Comparison of ENCODE assay signal across 1 cellular context in the genomic region with DNA sequence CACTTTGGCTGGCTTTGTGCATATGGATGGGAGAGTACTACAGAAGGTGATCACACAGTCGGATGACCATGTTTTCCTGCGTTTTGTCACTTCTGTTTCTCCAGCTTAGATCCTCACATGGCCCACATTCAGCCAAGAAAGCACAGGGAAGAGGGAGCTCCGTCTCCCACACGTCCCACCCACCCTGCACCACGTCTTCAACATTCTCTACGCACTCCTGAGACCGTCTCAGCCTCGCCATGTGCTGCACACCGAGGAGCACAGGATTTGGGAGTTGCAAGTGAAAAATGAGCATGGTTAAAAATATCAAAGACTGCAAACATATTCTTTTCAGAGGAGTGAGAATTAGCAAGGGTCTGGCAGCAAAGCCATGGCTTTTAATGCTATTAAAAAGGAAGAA.
TF ChIP-seq lines count a peak whose summit lies in the region.

No MANE protein-coding gene starts in this region.

TF ChIP-seq in GM23338, 12 proteins besides CTCF, POLR2A, EP300 and RAD21 (continued from another document):
- TF ChIP-seq, protein P1, sequence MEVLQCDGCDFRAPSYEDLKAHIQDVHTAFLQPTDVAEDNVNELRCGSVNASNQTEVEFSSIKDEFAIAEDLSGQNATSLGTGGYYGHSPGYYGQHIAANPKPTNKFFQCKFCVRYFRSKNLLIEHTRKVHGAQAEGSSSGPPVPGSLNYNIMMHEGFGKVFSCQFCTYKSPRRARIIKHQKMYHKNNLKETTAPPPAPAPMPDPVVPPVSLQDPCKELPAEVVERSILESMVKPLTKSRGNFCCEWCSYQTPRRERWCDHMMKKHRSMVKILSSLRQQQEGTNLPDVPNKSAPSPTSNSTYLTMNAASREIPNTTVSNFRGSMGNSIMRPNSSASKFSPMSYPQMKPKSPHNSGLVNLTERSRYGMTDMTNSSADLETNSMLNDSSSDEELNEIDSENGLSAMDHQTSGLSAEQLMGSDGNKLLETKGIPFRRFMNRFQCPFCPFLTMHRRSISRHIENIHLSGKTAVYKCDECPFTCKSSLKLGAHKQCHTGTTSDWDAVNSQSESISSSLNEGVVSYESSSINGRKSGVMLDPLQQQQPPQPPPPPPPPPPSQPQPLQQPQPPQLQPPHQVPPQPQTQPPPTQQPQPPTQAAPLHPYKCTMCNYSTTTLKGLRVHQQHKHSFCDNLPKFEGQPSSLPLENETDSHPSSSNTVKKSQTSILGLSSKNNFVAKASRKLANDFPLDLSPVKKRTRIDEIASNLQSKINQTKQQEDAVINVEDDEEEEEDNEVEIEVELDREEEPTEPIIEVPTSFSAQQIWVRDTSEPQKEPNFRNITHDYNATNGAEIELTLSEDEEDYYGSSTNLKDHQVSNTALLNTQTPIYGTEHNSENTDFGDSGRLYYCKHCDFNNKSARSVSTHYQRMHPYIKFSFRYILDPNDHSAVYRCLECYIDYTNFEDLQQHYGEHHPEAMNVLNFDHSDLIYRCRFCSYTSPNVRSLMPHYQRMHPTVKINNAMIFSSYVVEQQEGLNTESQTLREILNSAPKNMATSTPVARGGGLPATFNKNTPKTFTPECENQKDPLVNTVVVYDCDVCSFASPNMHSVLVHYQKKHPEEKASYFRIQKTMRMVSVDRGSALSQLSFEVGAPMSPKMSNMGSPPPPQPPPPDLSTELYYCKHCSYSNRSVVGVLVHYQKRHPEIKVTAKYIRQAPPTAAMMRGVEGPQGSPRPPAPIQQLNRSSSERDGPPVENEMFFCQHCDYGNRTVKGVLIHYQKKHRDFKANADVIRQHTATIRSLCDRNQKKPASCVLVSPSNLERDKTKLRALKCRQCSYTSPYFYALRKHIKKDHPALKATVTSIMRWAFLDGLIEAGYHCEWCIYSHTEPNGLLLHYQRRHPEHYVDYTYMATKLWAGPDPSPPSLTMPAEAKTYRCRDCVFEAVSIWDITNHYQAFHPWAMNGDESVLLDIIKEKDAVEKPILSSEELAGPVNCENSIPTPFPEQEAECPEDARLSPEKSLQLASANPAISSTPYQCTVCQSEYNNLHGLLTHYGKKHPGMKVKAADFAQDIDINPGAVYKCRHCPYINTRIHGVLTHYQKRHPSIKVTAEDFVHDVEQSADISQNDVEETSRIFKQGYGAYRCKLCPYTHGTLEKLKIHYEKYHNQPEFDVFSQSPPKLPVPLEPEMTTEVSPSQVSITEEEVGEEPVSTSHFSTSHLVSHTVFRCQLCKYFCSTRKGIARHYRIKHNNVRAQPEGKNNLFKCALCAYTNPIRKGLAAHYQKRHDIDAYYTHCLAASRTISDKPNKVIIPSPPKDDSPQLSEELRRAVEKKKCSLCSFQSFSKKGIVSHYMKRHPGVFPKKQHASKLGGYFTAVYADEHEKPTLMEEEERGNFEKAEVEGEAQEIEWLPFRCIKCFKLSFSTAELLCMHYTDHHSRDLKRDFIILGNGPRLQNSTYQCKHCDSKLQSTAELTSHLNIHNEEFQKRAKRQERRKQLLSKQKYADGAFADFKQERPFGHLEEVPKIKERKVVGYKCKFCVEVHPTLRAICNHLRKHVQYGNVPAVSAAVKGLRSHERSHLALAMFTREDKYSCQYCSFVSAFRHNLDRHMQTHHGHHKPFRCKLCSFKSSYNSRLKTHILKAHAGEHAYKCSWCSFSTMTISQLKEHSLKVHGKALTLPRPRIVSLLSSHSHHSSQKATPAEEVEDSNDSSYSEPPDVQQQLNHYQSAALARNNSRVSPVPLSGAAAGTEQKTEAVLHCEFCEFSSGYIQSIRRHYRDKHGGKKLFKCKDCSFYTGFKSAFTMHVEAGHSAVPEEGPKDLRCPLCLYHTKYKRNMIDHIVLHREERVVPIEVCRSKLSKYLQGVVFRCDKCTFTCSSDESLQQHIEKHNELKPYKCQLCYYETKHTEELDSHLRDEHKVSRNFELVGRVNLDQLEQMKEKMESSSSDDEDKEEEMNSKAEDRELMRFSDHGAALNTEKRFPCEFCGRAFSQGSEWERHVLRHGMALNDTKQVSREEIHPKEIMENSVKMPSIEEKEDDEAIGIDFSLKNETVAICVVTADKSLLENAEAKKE (CRISPR knock-in tag; IDR thresholded peaks at IDR 0.05): no peak
- TF ChIP-seq ZNF331 (CRISPR knock-in tag; IDR thresholded peaks at IDR 0.05; ENCODE audit: low read depth): no peak
- no peak for TF ChIP-seq JUNB (IDR thresholded peaks at IDR 0.05; ENCODE audit: unreplicated experiment)
- TF ChIP-seq EZH2 (IDR thresholded peaks at IDR 0.05; ENCODE audit: low read depth, unreplicated experiment): no peak
- TF ChIP-seq CREB1 (CRISPR knock-in tag; IDR thresholded peaks at IDR 0.05; ENCODE audit: low read depth): no peak
- TF ChIP-seq ZNF114 (CRISPR knock-in tag; IDR thresholded peaks at IDR 0.05): no peak
- TF ChIP-seq, protein P2, sequence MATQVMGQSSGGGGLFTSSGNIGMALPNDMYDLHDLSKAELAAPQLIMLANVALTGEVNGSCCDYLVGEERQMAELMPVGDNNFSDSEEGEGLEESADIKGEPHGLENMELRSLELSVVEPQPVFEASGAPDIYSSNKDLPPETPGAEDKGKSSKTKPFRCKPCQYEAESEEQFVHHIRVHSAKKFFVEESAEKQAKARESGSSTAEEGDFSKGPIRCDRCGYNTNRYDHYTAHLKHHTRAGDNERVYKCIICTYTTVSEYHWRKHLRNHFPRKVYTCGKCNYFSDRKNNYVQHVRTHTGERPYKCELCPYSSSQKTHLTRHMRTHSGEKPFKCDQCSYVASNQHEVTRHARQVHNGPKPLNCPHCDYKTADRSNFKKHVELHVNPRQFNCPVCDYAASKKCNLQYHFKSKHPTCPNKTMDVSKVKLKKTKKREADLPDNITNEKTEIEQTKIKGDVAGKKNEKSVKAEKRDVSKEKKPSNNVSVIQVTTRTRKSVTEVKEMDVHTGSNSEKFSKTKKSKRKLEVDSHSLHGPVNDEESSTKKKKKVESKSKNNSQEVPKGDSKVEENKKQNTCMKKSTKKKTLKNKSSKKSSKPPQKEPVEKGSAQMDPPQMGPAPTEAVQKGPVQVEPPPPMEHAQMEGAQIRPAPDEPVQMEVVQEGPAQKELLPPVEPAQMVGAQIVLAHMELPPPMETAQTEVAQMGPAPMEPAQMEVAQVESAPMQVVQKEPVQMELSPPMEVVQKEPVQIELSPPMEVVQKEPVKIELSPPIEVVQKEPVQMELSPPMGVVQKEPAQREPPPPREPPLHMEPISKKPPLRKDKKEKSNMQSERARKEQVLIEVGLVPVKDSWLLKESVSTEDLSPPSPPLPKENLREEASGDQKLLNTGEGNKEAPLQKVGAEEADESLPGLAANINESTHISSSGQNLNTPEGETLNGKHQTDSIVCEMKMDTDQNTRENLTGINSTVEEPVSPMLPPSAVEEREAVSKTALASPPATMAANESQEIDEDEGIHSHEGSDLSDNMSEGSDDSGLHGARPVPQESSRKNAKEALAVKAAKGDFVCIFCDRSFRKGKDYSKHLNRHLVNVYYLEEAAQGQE (IDR thresholded peaks at IDR 0.05; ENCODE audit: unreplicated experiment): no peak
TF ChIP-seq in GM23338: peak in this region for 0.
